In the genomic region with DNA sequence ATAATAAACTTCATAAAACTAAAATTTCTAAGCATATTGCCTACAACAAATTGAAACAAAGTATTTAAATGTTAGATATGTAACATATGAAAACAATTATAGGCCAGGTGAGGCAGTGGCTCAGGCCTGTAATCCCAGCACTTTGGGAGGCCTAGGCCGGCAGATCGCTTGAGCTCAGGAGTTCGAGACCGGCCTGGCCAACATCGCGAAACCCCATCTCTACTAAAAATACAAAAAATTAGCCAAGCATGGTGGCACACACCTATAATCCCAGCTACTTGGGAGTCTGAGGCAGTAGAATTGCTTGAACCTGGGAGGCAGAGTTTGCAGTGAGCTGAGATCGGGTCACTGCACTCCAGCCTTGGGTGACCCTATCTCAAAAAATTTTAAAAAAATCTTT, we compare ENCODE assay signal across 8 cellular contexts. TPM values are rescaled to one million over a fixed set of nuclear protein-coding genes. Genes with fewer than 3 reads are reported as not detected.
DNase-seq lines count a peak whose midpoint lies in the region; ATAC-seq, FAIRE-seq and TF ChIP-seq lines count a peak whose summit lies in the region.
"Not testable (repeated sequence)": the region's sequence is repeated elsewhere in the genome, so short reads cannot be mapped to it uniquely, and the experiment has no call there.

No MANE protein-coding gene starts in this region.

- TF ChIP-seq RAD21 in HepG2 (CRISPR knock-in tag; IDR thresholded peaks at IDR 0.05): not testable (repeated sequence)

- intact Hi-C loops in CD4-positive, alpha-beta T cell (cut with DNase I, micrococcal nuclease): loop anchor here (5.0 to 10.0 kb wide), 2 partner anchors 126 to 641 kb away; partner anchors contain the start of genes TRIM24 (in 1 of the 2) and UBN2 (in 1 of the 2)
- intact Hi-C loops in HepG2 (cut with micrococcal nuclease; ENCODE audit: unreplicated experiment): loop anchor here (10.0 kb wide), 1 partner anchor 239 kb away; the partner anchor contains the start of gene FMC1

- H3K9me3 Mint-ChIP-seq in CD4-positive, alpha-beta T cell; activated T-cell treated with anti-CD3 and anti-CD28 coated beads, Interleukin-2, amount 50 U/mL, for 4 hours; central memory CD8-positive, alpha-beta T cell; progenitor cell of endocrine pancreas (ENCODE audit: low read depth): not testable (repeated sequence)

- H3K79me2 ChIP-seq in KMS-11 (ENCODE audit: insufficient read depth, low read depth) (peaks cover 73% of the 10 kb centered on the region), SU-DHL-6 (ENCODE audit: insufficient read depth, low read length) (peaks cover 74% of the 10 kb centered on the region), HepG2 (ENCODE audit: insufficient read depth, low read length) (peaks cover 65% of the 10 kb centered on the region)

- H3K27ac ChIP-seq in CD4-positive, alpha-beta T cell (ENCODE audit: low read depth, low read length): peak overlapping the region; percentile 56
- not testable (repeated sequence) for H3K27ac ChIP-seq in KMS-11; HepG2 (ENCODE audit: extremely low read length, insufficient read depth, low read length)
- H3K27ac ChIP-seq in SU-DHL-6 (ENCODE audit: low read depth, low read length) (peak overlapping the region; percentile 68), thymus (ENCODE audit: low read depth) (peak overlapping the region; percentile 11)

- H3K4me2 ChIP-seq in KMS-11 (peak overlapping the region; percentile 97; the same call in 1 of the 2 replicates), SU-DHL-6 (ENCODE audit: low read depth, low read length, poor library complexity, severe bottlenecking) (peak overlapping the region; percentile 66), HepG2 (ENCODE audit: low read depth, low read length) (peak overlapping the region; percentile 97)

- H3K9me3 ChIP-seq in CD4-positive, alpha-beta T cell (ENCODE audit: control insufficient read depth, low read length); SU-DHL-6 (ENCODE audit: insufficient read depth, low read length); HepG2 (ENCODE audit: low read length); thymus (ENCODE audit: control insufficient read depth): not testable (repeated sequence)

- peak overlapping the region; percentile 95 for H3K27ac Mint-ChIP-seq in CD4-positive, alpha-beta T cell
- not testable (repeated sequence) for H3K27ac Mint-ChIP-seq in central memory CD8-positive, alpha-beta T cell (ENCODE audit: low read depth); progenitor cell of endocrine pancreas

- H3K9me2 ChIP-seq in SU-DHL-6 (replicated peaks; ENCODE audit: insufficient read depth, low read length): not testable (repeated sequence)

- peaks cover 50% of the 10 kb centered on the region for H3K4me1 Mint-ChIP-seq in CD4-positive, alpha-beta T cell (ENCODE audit: low read depth)
- peaks cover 40% of the 10 kb centered on the region for H3K4me1 Mint-ChIP-seq in activated T-cell treated with anti-CD3 and anti-CD28 coated beads, Interleukin-2, amount 50 U/mL, for 4 hours (ENCODE audit: low read depth)
- H3K4me1 Mint-ChIP-seq in central memory CD8-positive, alpha-beta T cell: peaks cover 61% of the 10 kb centered on the region
- H3K4me1 Mint-ChIP-seq in progenitor cell of endocrine pancreas (ENCODE audit: low read depth): peaks cover 17% of the 10 kb centered on the region

- DNase-seq in CD4-positive, alpha-beta T cell; activated T-cell treated with anti-CD3 and anti-CD28 coated beads, Interleukin-2, amount 50 U/mL, for 4 hours; central memory CD8-positive, alpha-beta T cell (ENCODE audit: low spot score in 2 of 2); HepG2 (ENCODE audit: low spot score); progenitor cell of endocrine pancreas (ENCODE audit: low spot score, unreplicated experiment): not testable (repeated sequence)

- peaks cover 80% of the 10 kb centered on the region for H3K36me3 Mint-ChIP-seq in CD4-positive, alpha-beta T cell (ENCODE audit: low read depth)
- H3K36me3 Mint-ChIP-seq in activated T-cell treated with anti-CD3 and anti-CD28 coated beads, Interleukin-2, amount 50 U/mL, for 4 hours (ENCODE audit: insufficient read depth): peaks cover 23% of the 10 kb centered on the region
- peaks cover 50% of the 10 kb centered on the region for H3K36me3 Mint-ChIP-seq in central memory CD8-positive, alpha-beta T cell (ENCODE audit: insufficient read depth)
- not testable (repeated sequence) for H3K36me3 Mint-ChIP-seq in progenitor cell of endocrine pancreas (ENCODE audit: insufficient read depth)

- peaks cover 34% of the 10 kb centered on the region for H3K4me1 ChIP-seq in KMS-11 (ENCODE audit: low read depth, poor library complexity, severe bottlenecking)
- peaks cover 72% of the 10 kb centered on the region for H3K4me1 ChIP-seq in HepG2 (ENCODE audit: insufficient read depth, low read length)
- peaks cover 12% of the 10 kb centered on the region for H3K4me1 ChIP-seq in thymus (ENCODE audit: control insufficient read depth, insufficient read depth, low read length)

- H3K27me3 ChIP-seq in CD4-positive, alpha-beta T cell (ENCODE audit: control insufficient read depth, insufficient read depth, low read length); KMS-11 (ENCODE audit: insufficient read depth, low read depth); SU-DHL-6 (ENCODE audit: low read length); HepG2 (ENCODE audit: control insufficient read depth in 1 of 2, insufficient read depth in 2 of 2, low read length in 2 of 2); thymus (ENCODE audit: control insufficient read depth, insufficient read depth): not testable (repeated sequence)

- H3K9ac ChIP-seq in KMS-11; HepG2 (ENCODE audit: insufficient read depth, low read depth, low read length): not testable (repeated sequence)
- H3K9ac ChIP-seq in SU-DHL-6 (ENCODE audit: low read length): peak overlapping the region; percentile 81

- TF ChIP-seq POLR2A in HepG2 (IDR thresholded peaks at IDR 0.05; ENCODE audit: insufficient read depth in 1 of 2, low read depth in 2 of 2, low read length in 2 of 2): not testable (repeated sequence)

- H3K4me3 Mint-ChIP-seq in CD4-positive, alpha-beta T cell: peak overlapping the region; percentile 95
- peak overlapping the region; percentile 98 for H3K4me3 Mint-ChIP-seq in activated T-cell treated with anti-CD3 and anti-CD28 coated beads, Interleukin-2, amount 50 U/mL, for 4 hours
- H3K4me3 Mint-ChIP-seq in central memory CD8-positive, alpha-beta T cell: peak overlapping the region; percentile 100
- H3K4me3 Mint-ChIP-seq in progenitor cell of endocrine pancreas (ENCODE audit: low read depth): peak overlapping the region; percentile 55

- not testable (repeated sequence) for BruUV-seq in HepG2 (replicated peaks; lab: Mats Ljungman, UMichigan)

- H3K36me3 ChIP-seq in KMS-11 (ENCODE audit: insufficient read depth); SU-DHL-6 (ENCODE audit: low read length); HepG2 (replicated peaks in 1 of 2; ENCODE audit: control insufficient read depth in 1 of 2, insufficient read depth in 2 of 2, low read length in 2 of 2); thymus (ENCODE audit: control insufficient read depth, insufficient read depth): not testable (repeated sequence)

- CTCF ChIA-PET in CD4-positive, alpha-beta T cell (lab: Charles Lee): interaction anchor here (0.7 to 1.5 kb wide), 4 partner anchors 11 to 134 kb away, joined by 3 read pairs; no protein-coding TSS in a partner anchor
- CTCF ChIA-PET in HepG2 (lab: Yijun Ruan, JAX; ENCODE audit: low intra/inter-chr PET ratio, low total read pairs): not testable (repeated sequence)

- not testable (repeated sequence) for ATAC-seq in CD4-positive, alpha-beta T cell (ENCODE audit: poor library complexity); activated T-cell treated with anti-CD3 and anti-CD28 coated beads, Interleukin-2, amount 50 U/mL, for 4 hours; central memory CD8-positive, alpha-beta T cell (replicated peaks; ENCODE audit: extremely low read depth, poor library complexity, severe bottlenecking); HepG2

- not testable (repeated sequence) for TF ChIP-seq EP300 in HepG2 (IDR thresholded peaks at IDR 0.05; ENCODE audit: low read depth in 2 of 2, low read length in 2 of 2); HepG2 (CRISPR knock-in tag; IDR thresholded peaks at IDR 0.05; ENCODE audit: borderline replicate concordance)

- 84% methylated on average over 7 of the region's 7 CpGs for WGBS in HepG2 (ENCODE audit: low lambda C conversion rate)
- WGBS in thymus: 22% methylated on average over 7 of the region's 7 CpGs

- in situ Hi-C loops in HepG2 (cut with HindIII; ENCODE audit: extremely low pct_ligation_motif_present, low pct_unique_long_range_greater_than_20kb): not testable (repeated sequence)

- FAIRE-seq in HepG2 (lab: Jason Lieb, UNC): not testable (repeated sequence)

- H3K27me3 Mint-ChIP-seq in CD4-positive, alpha-beta T cell; activated T-cell treated with anti-CD3 and anti-CD28 coated beads, Interleukin-2, amount 50 U/mL, for 4 hours (ENCODE audit: low read depth); central memory CD8-positive, alpha-beta T cell; progenitor cell of endocrine pancreas: not testable (repeated sequence)

- TF ChIP-seq CTCF in CD4-positive, alpha-beta T cell (IDR thresholded peaks at IDR 0.05); KMS-11 (conservative IDR thresholded peaks at IDR 0.05; ENCODE audit: low read depth, low read length); SU-DHL-6 (IDR thresholded peaks at IDR 0.05; ENCODE audit: insufficient read depth, low read length, poor library complexity, severe bottlenecking); HepG2 (CRISPR knock-in tag; IDR thresholded peaks at IDR 0.05); progenitor cell of endocrine pancreas (IDR thresholded peaks at IDR 0.05; ENCODE audit: unreplicated experiment): not testable (repeated sequence)

- H3F3A ChIP-seq in SU-DHL-6 (ENCODE audit: insufficient read depth): peaks cover 28% of the 10 kb centered on the region

- not testable (repeated sequence) for H3K4me3 ChIP-seq in KMS-11 (IDR thresholded peaks at IDR 0.05; ENCODE audit: insufficient read depth, low read depth, low read length)
- H3K4me3 ChIP-seq in SU-DHL-6 (ENCODE audit: insufficient read depth, low read length, poor library complexity, severe bottlenecking) (peak overlapping the region; percentile 80), HepG2 (replicated peaks in 1 of 3; ENCODE audit: insufficient read depth in 1 of 3, low read depth in 2 of 3, low read length in 3 of 3) (peak overlapping the region; percentile 16 to 72 (median 33); a peak in 3 of 6 replicates), thymus (ENCODE audit: low read length) (peak overlapping the region; percentile 69)

- not testable (repeated sequence) for H2AFZ ChIP-seq in KMS-11 (ENCODE audit: low read depth); SU-DHL-6 (ENCODE audit: low read depth, low read length, severe bottlenecking); HepG2 (ENCODE audit: low read length)

- peaks cover 12% of the 10 kb centered on the region; the same call in 1 of the 2 replicates for H4K20me1 ChIP-seq in KMS-11 (ENCODE audit: insufficient read depth)
- H4K20me1 ChIP-seq in SU-DHL-6 (ENCODE audit: low read depth, low read length); HepG2 (ENCODE audit: insufficient read depth, low read length): not testable (repeated sequence)

- POLR2A ChIA-PET in CD4-positive, alpha-beta T cell (lab: Charles Lee): interaction anchor here (1.0 to 2.8 kb wide), 5 partner anchors 9 to 31 kb away, joined by 3 to 36 read pairs (median 5); no protein-coding TSS in a partner anchor
- POLR2A ChIA-PET in HepG2 (lab: Yijun Ruan, JAX): not testable (repeated sequence)

RNA-seq across cellular contexts. Expression of gene ZC3HAV1, which starts 3.3 kb away (rescaled TPM):
- total RNA-seq in CD4-positive, alpha-beta T cell: 100 to 1,000 TPM; 169 to 178 TPM
- 10 to 100 TPM; 78.5 to 93.0 (median 82.4) TPM for total RNA-seq in activated T-cell treated with anti-CD3 and anti-CD28 coated beads, Interleukin-2, amount 50 U/mL, for 4 hours
- 23.7 and 33.5 TPM in 2 replicates for total RNA-seq in HepG2 (2016; rRNA removed; fragmentation: Illumina TruSeq; extraction: Trizol)
- total RNA-seq in HepG2 (2016; cell fraction: cytosol; rRNA removed; fragmentation: Illumina TruSeq; extraction: Trizol; ENCODE audit: low read depth): 3.5 and 4.3 TPM in 2 replicates
- 22.9 and 29.8 TPM in 2 replicates for total RNA-seq in HepG2 (2016; cell fraction: insoluble cytoplasmic fraction; rRNA removed; fragmentation: Illumina TruSeq; extraction: Trizol)
- 9.5 and 10.0 TPM in 2 replicates for total RNA-seq in HepG2 (2016; cell fraction: membrane; rRNA removed; fragmentation: Illumina TruSeq; extraction: Trizol)
- 19.8 and 20.1 TPM in 2 replicates for total RNA-seq in HepG2 (2016; cell fraction: nucleus; rRNA removed; fragmentation: Illumina TruSeq; extraction: Trizol)
- polyA plus RNA-seq in HepG2 (2011; rRNA removed): 12.7 and 13.7 TPM in 2 replicates
- 6.8 and 12.0 TPM in 2 replicates for polyA plus RNA-seq in HepG2 (2011; cell fraction: cytosol; rRNA removed)
- 5.7 and 7.7 TPM in 2 replicates for polyA plus RNA-seq in HepG2 (2011; cell fraction: nucleus; rRNA removed)
- polyA plus RNA-seq in HepG2 (2012): 9.0 and 9.1 TPM in 2 replicates
- polyA plus RNA-seq in HepG2 (2016; cell fraction: cytosol; fragmentation: Illumina TruSeq; extraction: Trizol; ENCODE audit: low read depth): 0.80 and 0.85 TPM in 2 replicates
- 25.7 and 27.7 TPM in 2 replicates for polyA plus RNA-seq in HepG2 (2016; cell fraction: insoluble cytoplasmic fraction; fragmentation: Illumina TruSeq; extraction: Trizol; ENCODE audit: low read depth)
- 2.5 and 2.7 TPM in 2 replicates for polyA plus RNA-seq in HepG2 (2016; cell fraction: membrane; fragmentation: Illumina TruSeq; extraction: Trizol; ENCODE audit: low read depth)
- 17.5 and 18.1 TPM in 2 replicates for polyA plus RNA-seq in HepG2 (2016; cell fraction: nucleus; fragmentation: Illumina TruSeq; extraction: Trizol; ENCODE audit: insufficient read depth, low read depth)
- polyA minus RNA-seq in HepG2 (2011; rRNA and poly(A)+ RNA removed; ENCODE audit: low replicate concordance): 30.1 and 55.4 TPM in 2 replicates
- polyA minus RNA-seq in HepG2 (2011; cell fraction: cytosol; rRNA and poly(A)+ RNA removed): 18.6 and 25.6 TPM in 2 replicates
- polyA minus RNA-seq in HepG2 (2011; cell fraction: nucleus; rRNA and poly(A)+ RNA removed): 17.3 and 24.6 TPM in 2 replicates
- 41.2 and 44.6 TPM in 2 replicates for total RNA-seq in progenitor cell of endocrine pancreas
- 26.5 TPM for polyA plus RNA-seq in thymus
